ENCODE assay signal across 30 cellular contexts in genomic region chr3:20450611-20451010, GRCh38.
"Had no signal": no experiment of that assay in that cellular context is flagged by ENCODE, and none has a peak within 500 bp of the region (broad histone marks: within the 10 kb centered on the region; RNA-seq: fewer than 3 reads in every experiment).

No MANE protein-coding gene starts in this region.

- H3K9me3 ChIP-seq: ovary, psoas muscle, thoracic aorta, thyroid gland, tibial nerve, vagina had no signal

- H3K4me1 Mint-ChIP-seq: natural killer cell; nephron; neural progenitor cell; stimulated activated memory B cell treated with anti-CD40 and anti-IgM and Interleukin-4, amounts not matched to agents 10 μg/mL and 1 μg/mL and 100 μg/mL, for 72 hours had no signal

- FAIRE-seq: urothelium cell line had no signal

- DNase-seq: natural killer cell; occipital lobe; ovary; posterior cingulate gyrus; psoas muscle; right cardiac atrium; spleen; stimulated activated CD4-positive, alpha-beta T cell treated with anti-CD3 and anti-CD28 coated beads, Interleukin-12 subunit alpha, Interleukin-12 subunit beta, amount 100 ng/mL, for 4 hours; stimulated activated CD4-positive, alpha-beta T cell treated with anti-CD3 and anti-CD28 coated beads, Interleukin-1b, Interleukin-23, amount 100 ng/mL, for 48 hours; stimulated activated CD4-positive, alpha-beta T cell treated with anti-CD3 and anti-CD28 coated beads, Interleukin-4, amount 100 ng/mL, for 1 hour; stimulated activated CD4-positive, alpha-beta T cell treated with anti-CD3 and anti-CD28 coated beads, Interleukin-4, amount 100 ng/mL, for 4 hours; stimulated activated CD8-positive, alpha-beta memory T cell treated with anti-CD3 and anti-CD28 coated beads, Interleukin-4, amount 100 ng/mL, for 48 hours; stimulated activated naive CD4-positive, alpha-beta T cell; stomach; thyroid gland; trophoblast cell; upper lobe of left lung had no signal

- H3K4me2 ChIP-seq: neural progenitor cell, smooth muscle cell had no signal

- H3K27me3 Mint-ChIP-seq: progenitor cell of endocrine pancreas; stimulated activated memory B cell treated with anti-CD40 and anti-IgM and Interleukin-4, amounts not matched to agents 10 μg/mL and 1 μg/mL and 100 μg/mL, for 72 hours; stimulated activated naive CD8-positive, alpha-beta T cell treated with anti-CD3 and anti-CD28 coated beads, Interleukin-15, Interleukin-2, amounts not matched to agents 100 ng/mL and 50 ng/mL, for 24 hours had no signal

- H3K79me2 ChIP-seq: parathyroid adenoma had no signal

- H3K27ac ChIP-seq: neural progenitor cell, ovary, parathyroid adenoma, psoas muscle, skin epidermis, spleen, stomach, thoracic aorta, thyroid gland, tibial nerve, upper lobe of left lung, vagina had no signal

- H2AFZ ChIP-seq: neural progenitor cell, parathyroid adenoma had no signal

- H3K36me3 Mint-ChIP-seq: natural killer cell; neural progenitor cell; stimulated activated memory B cell treated with anti-CD40 and anti-IgM and Interleukin-4, amounts not matched to agents 10 μg/mL and 1 μg/mL and 100 μg/mL, for 72 hours had no signal

- H3K27ac Mint-ChIP-seq: natural killer cell; nephron; neural progenitor cell; progenitor cell of endocrine pancreas; stimulated activated memory B cell treated with anti-CD40 and anti-IgM and Interleukin-4, amounts not matched to agents 10 μg/mL and 1 μg/mL and 100 μg/mL, for 72 hours; stimulated activated naive CD8-positive, alpha-beta T cell treated with anti-CD3 and anti-CD28 coated beads, Interleukin-15, Interleukin-2, amounts not matched to agents 100 ng/mL and 50 ng/mL, for 24 hours had no signal

- H3K36me3 ChIP-seq: neural progenitor cell, ovary, spleen, stomach, thoracic aorta, thyroid gland, tibial nerve, upper lobe of left lung, vagina had no signal

- H3K4me3 ChIP-seq: neural progenitor cell, ovary, psoas muscle, skin epidermis, smooth muscle cell, spleen, stomach, thoracic aorta, thyroid gland, tibial nerve, upper lobe of left lung, vagina had no signal

- H3K4me3 Mint-ChIP-seq: natural killer cell; nephron; neural progenitor cell; stimulated activated memory B cell treated with anti-CD40 and anti-IgM and Interleukin-4, amounts not matched to agents 10 μg/mL and 1 μg/mL and 100 μg/mL, for 72 hours; stimulated activated naive CD8-positive, alpha-beta T cell treated with anti-CD3 and anti-CD28 coated beads, Interleukin-15, Interleukin-2, amounts not matched to agents 100 ng/mL and 50 ng/mL, for 24 hours had no signal

- H3K4me1 ChIP-seq: neural progenitor cell, parathyroid adenoma, psoas muscle, spleen, stomach, thyroid gland, tibial nerve, upper lobe of left lung, vagina had no signal

- ATAC-seq: natural killer cell; psoas muscle; right cardiac atrium; sciatic nerve; stimulated activated memory B cell treated with anti-CD40 and anti-IgM and Interleukin-4, amounts not matched to agents 10 μg/mL and 1 μg/mL and 100 μg/mL, for 72 hours had no signal

- H3K9ac ChIP-seq: neural progenitor cell, parathyroid adenoma had no signal

- H3K27me3 ChIP-seq: neural progenitor cell, ovary, spleen, stomach, thyroid gland, tibial nerve, upper lobe of left lung, vagina had no signal
